ENCODE assay signal across 13 cellular contexts in genomic region chr4:132332932-132333722, GRCh38.
DNase-seq lines count a peak whose midpoint lies in the region; ATAC-seq, FAIRE-seq and TF ChIP-seq lines count a peak whose summit lies in the region.
"Had no signal": no experiment of that assay in that cellular context is flagged by ENCODE, and none has a peak within 500 bp of the region (broad histone marks: within the 10 kb centered on the region; RNA-seq: fewer than 3 reads in every experiment).

No MANE protein-coding gene starts in this region.

- no peak overlapping the region for H3K4me3 ChIP-seq in HepG2 (replicated peaks in 1 of 3; ENCODE audit: insufficient read depth in 1 of 3, low read depth in 2 of 3, low read length in 3 of 3)
- H3K4me3 ChIP-seq in right lobe of liver, result no peak overlapping the region
- no peak overlapping the region for H3K4me3 ChIP-seq in fibroblast of lung (replicated peaks in 1 of 4; ENCODE audit: control extremely low read depth in 1 of 4, insufficient read depth in 1 of 4, low read depth in 3 of 4, low read length in 4 of 4)
- H3K4me3 ChIP-seq: BLaER1 had no signal

- no peaks in the 10 kb centered on the region for H3K27me3 Mint-ChIP-seq in activated CD4-positive, alpha-beta T cell treated with anti-CD3 and anti-CD28 coated beads, Interleukin-2, amount 10 ng/mL, durations not matched to agents 7 days and 5 days

- in situ Hi-C loops in HepG2 (cut with HindIII; ENCODE audit: extremely low pct_ligation_motif_present, low pct_unique_long_range_greater_than_20kb), result no loop called here

- no peaks in the 10 kb centered on the region for H3K9me3 ChIP-seq in HepG2 (ENCODE audit: low read length)
- no peaks in the 10 kb centered on the region for H3K9me3 ChIP-seq in right lobe of liver
- no peaks in the 10 kb centered on the region for H3K9me3 ChIP-seq in fibroblast of lung (ENCODE audit: control insufficient read depth, insufficient read depth, low read depth, low read length)
- H3K9me3 ChIP-seq: BLaER1 had no signal

- POLR2A ChIA-PET in HepG2 (lab: Yijun Ruan, JAX) (no interaction called here), RWPE1 (lab: Yijun Ruan, JAX; ENCODE audit: low non-redundant PET) (no interaction called here)
- POLR2A ChIA-PET in activated CD4-positive, alpha-beta T cell treated with anti-CD3 and anti-CD28 coated beads, Interleukin-2, amount 10 ng/mL, durations not matched to agents 7 days and 5 days (lab: Charles Lee), result no interaction called here

- H3K4me1 Mint-ChIP-seq in activated CD4-positive, alpha-beta T cell treated with anti-CD3 and anti-CD28 coated beads, Interleukin-2, amount 10 ng/mL, durations not matched to agents 7 days and 5 days, result no peaks in the 10 kb centered on the region

- H3K36me3 Mint-ChIP-seq in activated CD4-positive, alpha-beta T cell treated with anti-CD3 and anti-CD28 coated beads, Interleukin-2, amount 10 ng/mL, durations not matched to agents 7 days and 5 days (ENCODE audit: low read depth), result no peaks in the 10 kb centered on the region
- H3K36me3 Mint-ChIP-seq: activated naive CD4-positive, alpha-beta T cell treated with anti-CD3 and anti-CD28 coated beads, Interleukin-2, amount 50 U/mL, for 72 hours had no signal

- no peak overlapping the region for H3K27ac Mint-ChIP-seq in activated CD4-positive, alpha-beta T cell treated with anti-CD3 and anti-CD28 coated beads, Interleukin-2, amount 10 ng/mL, durations not matched to agents 7 days and 5 days
- H3K27ac Mint-ChIP-seq: activated naive CD4-positive, alpha-beta T cell treated with anti-CD3 and anti-CD28 coated beads, Interleukin-2, amount 50 U/mL, for 72 hours had no signal

- ATAC-seq in HepG2 (peak; percentile 40; the same call in 1 of the 3 replicates), right lobe of liver (no peak), esophagus mucosa (no peak)
- ATAC-seq: activated naive CD4-positive, alpha-beta T cell treated with anti-CD3 and anti-CD28 coated beads, Interleukin-2, amount 50 U/mL, for 72 hours; Panc1 had no signal

- BruUV-seq in HepG2 (replicated peaks; lab: Mats Ljungman, UMichigan), result no TSS peak

- TF ChIP-seq POLR2A in HepG2 (IDR thresholded peaks at IDR 0.05; ENCODE audit: insufficient read depth in 1 of 2, low read depth in 2 of 2, low read length in 2 of 2) (no peak), right lobe of liver (IDR thresholded peaks at IDR 0.05) (no peak)

- H3K27ac ChIP-seq in HepG2 (ENCODE audit: extremely low read length, insufficient read depth, low read length) (no peak overlapping the region), right lobe of liver (no peak overlapping the region), RWPE1 (no peak overlapping the region), fibroblast of lung (ENCODE audit: insufficient read depth, low read length) (no peak overlapping the region)
- H3K27ac ChIP-seq: BLaER1, parathyroid adenoma had no signal

- TF ChIP-seq EP300 in HepG2 (IDR thresholded peaks at IDR 0.05; ENCODE audit: low read depth in 2 of 2, low read length in 2 of 2), result no peak
- no peak for TF ChIP-seq EP300 in HepG2 (CRISPR knock-in tag; IDR thresholded peaks at IDR 0.05; ENCODE audit: borderline replicate concordance)

- no peaks in the 10 kb centered on the region; a peak in 1 of 5 replicates for H3K27me3 ChIP-seq in HepG2 (ENCODE audit: control insufficient read depth in 1 of 2, insufficient read depth in 2 of 2, low read length in 2 of 2)
- no peaks in the 10 kb centered on the region for H3K27me3 ChIP-seq in right lobe of liver
- H3K27me3 ChIP-seq in fibroblast of lung (ENCODE audit: control insufficient read depth, insufficient read depth, low read length), result no peaks in the 10 kb centered on the region
- H3K27me3 ChIP-seq: BLaER1 had no signal

- no peak for TF ChIP-seq RAD21 in HepG2 (CRISPR knock-in tag; IDR thresholded peaks at IDR 0.05)

- intact Hi-C loops in HepG2 (cut with micrococcal nuclease; ENCODE audit: unreplicated experiment) (no loop called here), right lobe of liver (cut with DNase I) (no loop called here)

- peak; percentile 3 for DNase-seq in HepG2 (ENCODE audit: low spot score)
- DNase-seq in right lobe of liver, result no peak
- no peak for DNase-seq in RWPE1 (ENCODE audit: low spot score)
- peak; percentile 1 to 51 for DNase-seq in fibroblast of lung (ENCODE audit: low read depth in 2 of 2)
- no peak for DNase-seq in anterior cingulate cortex (lab: John Stamatoyannopoulos, UW)
- DNase-seq in putamen (ENCODE audit: low spot score), result no peak
- DNase-seq in activated CD4-positive, alpha-beta T cell treated with anti-CD3 and anti-CD28 coated beads, Interleukin-2, amount 10 ng/mL, durations not matched to agents 7 days and 5 days, result no peak

- H3K4me1 ChIP-seq in HepG2 (ENCODE audit: insufficient read depth, low read length), result no peaks in the 10 kb centered on the region
- H3K4me1 ChIP-seq in right lobe of liver, result no peaks in the 10 kb centered on the region
- H3K4me1 ChIP-seq in fibroblast of lung (ENCODE audit: control insufficient read depth, extremely low read depth, insufficient read depth, low read length), result no peaks in the 10 kb centered on the region
- H3K4me1 ChIP-seq: BLaER1, parathyroid adenoma had no signal

- no peaks in the 10 kb centered on the region for H3K79me2 ChIP-seq in HepG2 (ENCODE audit: insufficient read depth, low read length)
- H3K79me2 ChIP-seq in fibroblast of lung (ENCODE audit: control insufficient read depth, insufficient read depth, low read length), result no peaks in the 10 kb centered on the region
- H3K79me2 ChIP-seq: parathyroid adenoma had no signal

- H3K9ac ChIP-seq in HepG2 (ENCODE audit: insufficient read depth, low read depth, low read length) (no peak overlapping the region), fibroblast of lung (ENCODE audit: insufficient read depth, low read length) (no peak overlapping the region)
- H3K9ac ChIP-seq: BLaER1, parathyroid adenoma had no signal

- H2AFZ ChIP-seq in HepG2 (ENCODE audit: low read length), result no peak overlapping the region
- H2AFZ ChIP-seq in fibroblast of lung (ENCODE audit: low read length), result no peak overlapping the region
- H2AFZ ChIP-seq: parathyroid adenoma had no signal

- H3K4me3 Mint-ChIP-seq in activated CD4-positive, alpha-beta T cell treated with anti-CD3 and anti-CD28 coated beads, Interleukin-2, amount 10 ng/mL, durations not matched to agents 7 days and 5 days, result no peak overlapping the region

- FAIRE-seq in HepG2 (lab: Jason Lieb, UNC), result no peak
- FAIRE-seq: endometrium had no signal

- no peaks in the 10 kb centered on the region for H3K36me3 ChIP-seq in HepG2 (replicated peaks in 1 of 2; ENCODE audit: control insufficient read depth in 1 of 2, insufficient read depth in 2 of 2, low read length in 2 of 2)
- no peaks in the 10 kb centered on the region for H3K36me3 ChIP-seq in right lobe of liver
- H3K36me3 ChIP-seq in fibroblast of lung (ENCODE audit: control insufficient read depth, insufficient read depth, low read length), result no peaks in the 10 kb centered on the region

- H4K20me1 ChIP-seq in HepG2 (ENCODE audit: insufficient read depth, low read length) (no peaks in the 10 kb centered on the region), fibroblast of lung (ENCODE audit: control insufficient read depth, extremely low read depth, insufficient read depth, low read length) (no peaks in the 10 kb centered on the region)
- H4K20me1 ChIP-seq: BLaER1 had no signal

- H3K4me2 ChIP-seq in HepG2 (ENCODE audit: low read depth, low read length), result no peak overlapping the region
- H3K4me2 ChIP-seq in fibroblast of lung (ENCODE audit: extremely low read depth, insufficient read depth, low read length), result peak overlapping the region; percentile 25
- H3K4me2 ChIP-seq: BLaER1 had no signal

- 7% methylated on average over 1 of the region's 1 CpG for WGBS in HepG2 (ENCODE audit: low lambda C conversion rate)
- WGBS in right lobe of liver (ENCODE audit: insufficient coverage, low coverage, low lambda C conversion rate, missing lambda C conversion rate), result 65% methylated on average over 1 of the region's 1 CpG

- TF ChIP-seq CTCF in HepG2 (CRISPR knock-in tag; IDR thresholded peaks at IDR 0.05) (no peak), right lobe of liver (IDR thresholded peaks at IDR 0.05) (peak in 2 of 4 donors; percentile 22 to 24), RWPE1 (conservative IDR thresholded peaks at IDR 0.05; ENCODE audit: low read depth) (peak; percentile 36), fibroblast of lung (conservative IDR thresholded peaks at IDR 0.05 in 1 of 2, IDR thresholded peaks at IDR 0.05 in 1 of 2; ENCODE audit: low read depth in 1 of 2, low read length in 2 of 2) (peak; percentile 24 to 43)

- CTCF ChIA-PET in HepG2 (lab: Yijun Ruan, JAX; ENCODE audit: low intra/inter-chr PET ratio, low total read pairs), result no interaction called here
- CTCF ChIA-PET in RWPE1 (lab: Yijun Ruan, JAX), result interaction anchor here (0.6 kb wide), 1 partner anchor 327 kb away, joined by 3 read pairs; no protein-coding TSS in a partner anchor
- CTCF ChIA-PET in activated CD4-positive, alpha-beta T cell treated with anti-CD3 and anti-CD28 coated beads, Interleukin-2, amount 10 ng/mL, durations not matched to agents 7 days and 5 days (lab: Charles Lee), result no interaction called here

- no peaks in the 10 kb centered on the region for H3K9me3 Mint-ChIP-seq in activated CD4-positive, alpha-beta T cell treated with anti-CD3 and anti-CD28 coated beads, Interleukin-2, amount 10 ng/mL, durations not matched to agents 7 days and 5 days

TF ChIP-seq in HepG2, 621 proteins besides CTCF, POLR2A, EP300 and RAD21:
- no peak for TF ChIP-seq ZNF101 (CRISPR knock-in tag; IDR thresholded peaks at IDR 0.05; ENCODE audit: borderline replicate concordance, low read depth)

Comparison
In these comparisons a context has a peak if more than half of its experiments do, and no peak if none do; other contexts are left out.
1. DNase-seq: peak in HepG2 (single experiment) and fibroblast of lung (2 of 2); none in right lobe of liver (0 of 3), RWPE1 (single experiment), anterior cingulate cortex (0 of 58), putamen (single experiment) and activated CD4-positive, alpha-beta T cell treated with anti-CD3 and anti-CD28 coated beads, Interleukin-2, amount 10 ng/mL, durations not matched to agents 7 days and 5 days (single experiment).